In genomic region chr12:14394317-14395058, GRCh38 we compare ENCODE assay signal across 8 cellular contexts. TPM values are rescaled to one million over a fixed set of nuclear protein-coding genes. Genes with fewer than 3 reads are reported as not detected.
A peak's percentile ranks its signal among the peaks of the same experiment; 100 is the strongest.
DNase-seq lines count a peak whose midpoint lies in the region; ATAC-seq and TF ChIP-seq lines count a peak whose summit lies in the region.

No MANE protein-coding gene starts in this region.

- H3K27ac ChIP-seq in coronary artery: peak overlapping the region; percentile 60 to 63
- peak overlapping the region; percentile 44 for H3K27ac ChIP-seq in lower lobe of right lung
- peak overlapping the region; percentile 53 to 54 for H3K27ac ChIP-seq in thoracic aorta

- DNase-seq in Right ventricle myocardium inferior (ENCODE audit: missing footprints) (no peak), cardiac septum (ENCODE audit: low spot score) (no peak), H7 (peak; percentile 35), LHCN-M2 (ENCODE audit: low read depth) (peak; percentile 68), SK-N-DZ (ENCODE audit: low spot score) (peak; percentile 89), coronary artery (ENCODE audit: low spot score) (no peak), lower lobe of right lung (no peak), thoracic aorta (ENCODE audit: low spot score) (no peak)

- H3K36me3 ChIP-seq in H7 (replicated peaks; ENCODE audit: control insufficient read depth, insufficient read depth, low read length): no peaks in the 10 kb centered on the region
- peaks cover 6% of the 10 kb centered on the region for H3K36me3 ChIP-seq in lower lobe of right lung
- H3K36me3 ChIP-seq in thoracic aorta: no peaks in the 10 kb centered on the region

- H3K9me3 ChIP-seq in lower lobe of right lung: peaks cover 11% of the 10 kb centered on the region
- peaks cover 6% of the 10 kb centered on the region for H3K9me3 ChIP-seq in thoracic aorta

- H3K27me3 ChIP-seq in H7 (ENCODE audit: control insufficient read depth, insufficient read depth, low read length) (no peaks in the 10 kb centered on the region), lower lobe of right lung (ENCODE audit: low read depth) (no peaks in the 10 kb centered on the region), thoracic aorta (replicated peaks; ENCODE audit: insufficient read depth) (no peaks in the 10 kb centered on the region)

- peaks cover 33% of the 10 kb centered on the region for H3K4me1 ChIP-seq in lower lobe of right lung
- peaks cover 33 to 63% of the 10 kb centered on the region in 2 donors for H3K4me1 ChIP-seq in thoracic aorta (ENCODE audit: control insufficient read depth in 1 of 2, low read depth in 2 of 2)

- H3K4me3 ChIP-seq in H7 (ENCODE audit: insufficient read depth, low read depth, low read length) (no peak overlapping the region), coronary artery (peak overlapping the region; percentile 55), lower lobe of right lung (peak overlapping the region; percentile 22), thoracic aorta (peak overlapping the region; percentile 39)

- intact Hi-C loops in Right ventricle myocardium inferior (cut with DNase I) (loop anchor here (1.0 kb wide), 1 partner anchor 9 kb away; no protein-coding TSS in a partner anchor), cardiac septum (cut with DNase I) (loop anchor here (1.0 to 10.0 kb wide), 3 partner anchors 9 to 380 kb away; a partner anchor contains a TSS), lower lobe of right lung (cut with DNase I) (no loop called here)

- no peak for TF ChIP-seq CTCF in coronary artery (IDR thresholded peaks at IDR 0.05)
- no peak for TF ChIP-seq CTCF in lower lobe of right lung (IDR thresholded peaks at IDR 0.05)
- TF ChIP-seq CTCF in thoracic aorta (IDR thresholded peaks at IDR 0.05): peak; percentile 28

- peak; percentile 89 for ATAC-seq in Right ventricle myocardium inferior
- peak; percentile 82 to 89 for ATAC-seq in lower lobe of right lung
- ATAC-seq in thoracic aorta (ENCODE audit: insufficient number of reproducible peaks, low FRiP score, low read depth): peak; percentile 85

RNA-seq across cellular contexts. Expression of gene ATF7IP, which starts 29.0 kb away (rescaled TPM):
- total RNA-seq in Right ventricle myocardium inferior (57.1 TPM), cardiac septum (61.6 TPM), LHCN-M2 (2014; rRNA removed) (24.4 and 41.9 TPM in 2 replicates), lower lobe of right lung (76.9 TPM), thoracic aorta (10 to 100 TPM; 41.0 to 41.7 TPM)
- 19.5 and 26.2 TPM in 2 replicates for total RNA-seq in H7 (2014; rRNA removed; shearing (Covaris generic))
- polyA plus RNA-seq in LHCN-M2 (2012): 10.0 TPM
- polyA plus RNA-seq in SK-N-DZ (2014; cell fraction: cytosol; rRNA removed): 25.8 and 25.9 TPM in 2 replicates
- 12.0 and 18.1 TPM in 2 replicates for polyA plus RNA-seq in SK-N-DZ (2014; cell fraction: nucleus; rRNA removed)

Comparison
In these comparisons a context has a peak if more than half of its experiments do, and no peak if none do; other contexts are left out.
1. DNase-seq: peak in H7 (single experiment), LHCN-M2 (single experiment) and SK-N-DZ (single experiment); none in Right ventricle myocardium inferior (single experiment), cardiac septum (single experiment), coronary artery (single experiment), lower lobe of right lung (single experiment) and thoracic aorta (single experiment).
2. Peak in every context shown above with its lines, with median percentiles within 50 percentile points of each other: ATAC-seq and H3K27ac ChIP-seq.